Comparison of ENCODE assay signal across 8 cellular contexts in the genomic region with DNA sequence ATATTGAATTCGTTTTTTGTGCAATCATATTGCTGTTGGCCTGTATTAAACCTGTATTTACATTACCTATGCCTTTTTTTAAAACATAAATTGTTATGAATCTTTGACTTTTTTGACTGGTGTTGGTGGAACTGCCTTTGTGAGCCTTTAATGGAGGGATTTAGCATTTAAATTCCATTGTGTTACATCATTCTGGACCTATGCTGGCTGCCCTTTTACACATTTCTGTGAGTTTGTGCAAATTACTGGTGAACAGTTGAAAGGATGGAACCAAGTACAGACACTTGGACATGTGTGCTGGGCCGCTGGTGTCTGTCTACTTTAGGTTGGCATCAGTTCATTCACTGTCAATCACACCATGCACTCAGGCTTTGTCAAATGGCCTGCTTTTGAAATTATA. TPM values are rescaled to one million over a fixed set of nuclear protein-coding genes. Genes with fewer than 3 reads are reported as not detected.
DNase-seq lines count a peak whose midpoint lies in the region; ATAC-seq, FAIRE-seq and TF ChIP-seq lines count a peak whose summit lies in the region.

No MANE protein-coding gene starts in this region.

- POLR2A ChIA-PET in T-cell (lab: Charles Lee): no interaction called here

- H3K9me3 ChIP-seq in DND-41 (ENCODE audit: insufficient read depth, low read length, severe bottlenecking): no peaks in the 10 kb centered on the region

- H2AFZ ChIP-seq in DND-41 (ENCODE audit: low read depth, low read length): no peak overlapping the region; the same call in 1 of the 2 replicates

- H3K36me3 Mint-ChIP-seq in T-cell: peaks cover 9% of the 10 kb centered on the region
- peaks cover 6% of the 10 kb centered on the region for H3K36me3 Mint-ChIP-seq in progenitor cell of endocrine pancreas (ENCODE audit: insufficient read depth)

- no peak overlapping the region; the same call in 1 of the 2 replicates for H3K27ac ChIP-seq in DND-41 (ENCODE audit: low read length)

- no peak overlapping the region for H3K27ac Mint-ChIP-seq in T-cell
- H3K27ac Mint-ChIP-seq in progenitor cell of endocrine pancreas: no peak overlapping the region

- no peaks in the 10 kb centered on the region for H3K27me3 Mint-ChIP-seq in T-cell
- H3K27me3 Mint-ChIP-seq in progenitor cell of endocrine pancreas: no peaks in the 10 kb centered on the region

- no peaks in the 10 kb centered on the region for H3K27me3 ChIP-seq in DND-41 (ENCODE audit: insufficient read depth, low read length, poor library complexity)

- peaks cover 41% of the 10 kb centered on the region for H3K79me2 ChIP-seq in DND-41 (ENCODE audit: insufficient read depth, low read length)

- CTCF ChIA-PET in T-cell (lab: Charles Lee): interaction anchor here in 1 of 2 donors (1.2 to 1.8 kb wide), 2 partner anchors 323 to 347 kb away, joined by 4 to 5 read pairs; no protein-coding TSS in a partner anchor

- H3K4me1 Mint-ChIP-seq in T-cell: peaks cover 30 to 76% (median 74%) of the 10 kb centered on the region in 3 donors
- H3K4me1 Mint-ChIP-seq in progenitor cell of endocrine pancreas (ENCODE audit: low read depth): peaks cover 42% of the 10 kb centered on the region

- peaks cover 48% of the 10 kb centered on the region for H3K4me1 ChIP-seq in DND-41 (ENCODE audit: insufficient read depth, low read length)

- H4K20me1 ChIP-seq in DND-41 (ENCODE audit: insufficient read depth, low read length): peaks cover 15% of the 10 kb centered on the region; the same call in 1 of the 2 replicates

- H3K9me3 Mint-ChIP-seq in T-cell: no peaks in the 10 kb centered on the region
- no peaks in the 10 kb centered on the region for H3K9me3 Mint-ChIP-seq in progenitor cell of endocrine pancreas (ENCODE audit: low read depth)

- H3K9ac ChIP-seq in DND-41 (ENCODE audit: low read depth, low read length): peak overlapping the region; percentile 88; the same call in 1 of the 2 replicates

- FAIRE-seq in RCC 7860 (lab: Jason Lieb, UNC): no peak
- FAIRE-seq in GM19239 (lab: Jason Lieb, UNC): no peak

- H3K4me3 Mint-ChIP-seq in T-cell: peak overlapping the region; percentile 79 to 85 (median 81)
- peak overlapping the region; percentile 80 for H3K4me3 Mint-ChIP-seq in progenitor cell of endocrine pancreas (ENCODE audit: low read depth)

- peak overlapping the region; percentile 93 for H3K4me2 ChIP-seq in DND-41 (ENCODE audit: insufficient read depth, low read length)

- no peak for DNase-seq in DND-41
- no peak for DNase-seq in T-cell
- no peak for DNase-seq in fibroblast of mammary gland (ENCODE audit: low read depth)
- DNase-seq in progenitor cell of endocrine pancreas (ENCODE audit: low spot score, unreplicated experiment): no peak
- DNase-seq in COR-L47 (lab: John Stamatoyannopoulos, UW): no peak
- DNase-seq in RCC 7860 (ENCODE audit: low spot score): no peak
- DNase-seq in GM19239 (ENCODE audit: insufficient read length, low spot score): no peak

- peaks cover 10% of the 10 kb centered on the region; the same call in 1 of the 2 replicates for H3K36me3 ChIP-seq in DND-41 (ENCODE audit: insufficient read depth, low read length)

- ATAC-seq in DND-41 (ENCODE audit: insufficient read depth, low read depth) (no peak), T-cell (replicated peaks in 1 of 4) (no peak), GM21825 (IDR thresholded peaks at IDR 0.05; ENCODE audit: unreplicated experiment) (no peak)

- peak overlapping the region in 1 of 2 experiments; percentile 88; a peak in 2 of 4 replicates for H3K4me3 ChIP-seq in DND-41 (ENCODE audit: low read depth in 1 of 2, low read length in 2 of 2)
- peak overlapping the region; percentile 62 for H3K4me3 ChIP-seq in fibroblast of mammary gland (ENCODE audit: control insufficient read depth, low read depth, low read length)

- TF ChIP-seq CTCF in DND-41 (IDR thresholded peaks at IDR 0.05; ENCODE audit: borderline replicate concordance, extremely low read depth, low read length, poor library complexity, severe bottlenecking) (no peak), fibroblast of mammary gland (conservative IDR thresholded peaks at IDR 0.05; ENCODE audit: control insufficient read depth, insufficient read depth, low read depth, low read length) (no peak), progenitor cell of endocrine pancreas (IDR thresholded peaks at IDR 0.05; ENCODE audit: unreplicated experiment) (no peak)

RNA-seq across cellular contexts. Expression of gene SNX18, which starts 3.4 kb away (rescaled TPM):
- total RNA-seq in T-cell (10 to 100 TPM; 13.7 to 35.7 (median 31.1) TPM), progenitor cell of endocrine pancreas (26.3 and 28.6 TPM in 2 replicates)
